Comparison of ENCODE assay signal across 8 cellular contexts in genomic region chr1:227789042-227789880, GRCh38. TPM values are rescaled to one million over a fixed set of nuclear protein-coding genes. Genes with fewer than 3 reads are reported as not detected.
A peak's percentile ranks its signal among the peaks of the same experiment; 100 is the strongest.
DNase-seq lines count a peak whose midpoint lies in the region; ATAC-seq and TF ChIP-seq lines count a peak whose summit lies in the region.

No MANE protein-coding gene starts in this region.

- H3K4me3 ChIP-seq in AG04449 (ENCODE audit: low read depth, low read length) (peak overlapping the region; percentile 80), HEK293 (ENCODE audit: low read depth, low read length) (peak overlapping the region; percentile 65; the same call in 1 of the 2 replicates), body of pancreas (no peak overlapping the region), mesodermal cell (ENCODE audit: extremely low read depth, insufficient read depth, low read length, poor library complexity, severe bottlenecking) (peak overlapping the region; percentile 44)

- CTCF ChIA-PET in AG04449 (lab: Yijun Ruan, JAX), result interaction anchor here (0.9 to 2.6 kb wide), 6 partner anchors 11 to 296 kb away, joined by 3 to 11 read pairs (median 4); no protein-coding TSS in a partner anchor
- CTCF ChIA-PET in HEK293 (lab: Yijun Ruan, JAX), result interaction anchor here (1.2 kb wide), 1 partner anchor 28 kb away, joined by 3 read pairs; no protein-coding TSS in a partner anchor

- peaks cover 3% of the 10 kb centered on the region; the same call in 1 of the 2 replicates for H3K4me1 ChIP-seq in HEK293 (ENCODE audit: control insufficient read depth, insufficient read depth, low read length)
- peaks cover 18% of the 10 kb centered on the region for H3K4me1 ChIP-seq in body of pancreas
- peaks cover 8% of the 10 kb centered on the region for H3K4me1 ChIP-seq in mesodermal cell (ENCODE audit: control insufficient read depth, insufficient read depth, low read length, poor library complexity, severe bottlenecking)

- TF ChIP-seq CTCF in AG04449 (IDR thresholded peaks at IDR 0.05; ENCODE audit: insufficient read depth, low read length, missing control alignments), result peak; percentile 42
- peak; percentile 69; the same call in 1 of the 2 replicates for TF ChIP-seq CTCF in HEK293 (tag by site-specific recombination; IDR thresholded peaks at IDR 0.05)
- peak in 1 of 7 experiments; percentile 8 for TF ChIP-seq CTCF in body of pancreas (IDR thresholded peaks at IDR 0.05)

- H3K9me3 ChIP-seq in HEK293 (ENCODE audit: control insufficient read depth, insufficient read depth, low read depth, low read length) (no peaks in the 10 kb centered on the region), body of pancreas (no peaks in the 10 kb centered on the region), mesodermal cell (ENCODE audit: control insufficient read depth, low read length) (no peaks in the 10 kb centered on the region)

- ATAC-seq in body of pancreas, result no peak
- no peak for ATAC-seq in GM18861 (IDR thresholded peaks at IDR 0.05; ENCODE audit: unreplicated experiment)

- H3K36me3 ChIP-seq in HEK293 (ENCODE audit: control insufficient read depth in 2 of 2, insufficient read depth in 1 of 2, low read length in 2 of 2) (no peaks in the 10 kb centered on the region), body of pancreas (replicated peaks in 1 of 2; ENCODE audit: insufficient read depth in 1 of 2, low read depth in 2 of 2) (no peaks in the 10 kb centered on the region), mesodermal cell (ENCODE audit: control insufficient read depth, insufficient read depth, low read length) (no peaks in the 10 kb centered on the region)

- intact Hi-C loops in body of pancreas (cut with DNase I), result no loop called here

- no peaks in the 10 kb centered on the region for H3K27me3 ChIP-seq in body of pancreas

- 74 to 76% methylated on average over 17 to 19 of the region's 19 CpGs for WGBS in body of pancreas, 2 donors
- WGBS in mesodermal cell (ENCODE audit: insufficient coverage in 2 of 2), 2 experiments, result 49 to 52% methylated on average over 16 of the region's 19 CpGs

- no peak overlapping the region for H3K27ac ChIP-seq in HEK293 (ENCODE audit: extremely low read depth, low read depth, low read length)
- H3K27ac ChIP-seq in body of pancreas, result peak overlapping the region in 3 of 4 donors; percentile 6 to 69 (median 52)
- H3K27ac ChIP-seq in mesodermal cell (ENCODE audit: low read depth, low read length, severe bottlenecking), result no peak overlapping the region

- DNase-seq in AG04449 (ENCODE audit: low read depth, low spot score), result no peak
- peak in 1 of 4 donors; percentile 48 for DNase-seq in body of pancreas
- DNase-seq in kidney tubule cell (ENCODE audit: low spot score), result no peak
- no peak for DNase-seq in SIG-M5 treated with dmso at 0.1 percent for 504 hours (lab: John Stamatoyannopoulos, UW; ENCODE audit: unreplicated experiment)
- no peak for DNase-seq in DMS153 (lab: John Stamatoyannopoulos, UW)

- TF ChIP-seq POLR2A in body of pancreas (IDR thresholded peaks at IDR 0.05), result no peak

- POLR2A ChIA-PET in AG04449 (lab: Yijun Ruan, JAX) (interaction anchor here (0.6 to 1.8 kb wide), 3 partner anchors 14 to 30 kb away, joined by 3 to 9 read pairs (median 6); no protein-coding TSS in a partner anchor), HEK293 (lab: Yijun Ruan, JAX) (no interaction called here)

TF ChIP-seq in HEK293, 187 proteins besides CTCF, POLR2A, EP300 and RAD21:
- TF ChIP-seq ZNF404 (tag by site-specific recombination; IDR thresholded peaks at IDR 0.05), result no peak
- TF ChIP-seq HOXD13 (CRISPR knock-in tag; IDR thresholded peaks at IDR 0.05; ENCODE audit: borderline replicate concordance), result 0 out of 2 replicates have a peak, but pooled peaks have one; percentile 25
- TF ChIP-seq ZNF175 (tag by site-specific recombination; IDR thresholded peaks at IDR 0.05), result no peak
- no peak for TF ChIP-seq ZXDB (tag by site-specific recombination; IDR thresholded peaks at IDR 0.05)
- no peak for TF ChIP-seq ZNF610 (tag by site-specific recombination; IDR thresholded peaks at IDR 0.05; ENCODE audit: borderline replicate concordance)
- TF ChIP-seq, protein P1, sequence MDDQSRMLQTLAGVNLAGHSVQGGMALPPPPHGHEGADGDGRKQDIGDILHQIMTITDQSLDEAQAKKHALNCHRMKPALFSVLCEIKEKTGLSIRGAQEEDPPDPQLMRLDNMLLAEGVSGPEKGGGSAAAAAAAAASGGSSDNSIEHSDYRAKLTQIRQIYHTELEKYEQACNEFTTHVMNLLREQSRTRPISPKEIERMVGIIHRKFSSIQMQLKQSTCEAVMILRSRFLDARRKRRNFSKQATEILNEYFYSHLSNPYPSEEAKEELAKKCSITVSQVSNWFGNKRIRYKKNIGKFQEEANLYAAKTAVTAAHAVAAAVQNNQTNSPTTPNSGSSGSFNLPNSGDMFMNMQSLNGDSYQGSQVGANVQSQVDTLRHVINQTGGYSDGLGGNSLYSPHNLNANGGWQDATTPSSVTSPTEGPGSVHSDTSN (CRISPR knock-in tag; IDR thresholded peaks at IDR 0.05), result no peak
- TF ChIP-seq ZBTB17 (tag by site-specific recombination; IDR thresholded peaks at IDR 0.05), result peak; percentile 7; the same call in 1 of the 2 replicates

RNA-seq across cellular contexts. Expression of gene PRSS38, which starts 26.2 kb away (rescaled TPM):
- not detected for total RNA-seq in body of pancreas
- polyA plus RNA-seq in mesodermal cell (2013, experiment 1 of 2), result not detected
- polyA plus RNA-seq in mesodermal cell (2013, experiment 2 of 2), result not detected

RNA-seq across cellular contexts. Expression of gene SNAP47, which starts 54.0 kb away (rescaled TPM):
- total RNA-seq in body of pancreas, result 10 to 100 TPM; 35.5 to 49.4 TPM
- polyA plus RNA-seq in mesodermal cell (2013, experiment 1 of 2), result 34.9 TPM
- polyA plus RNA-seq in mesodermal cell (2013, experiment 2 of 2), result 30.3 TPM

RNA-seq across cellular contexts. Expression of gene JMJD4, which starts 54.2 kb away (rescaled TPM):
- 10 to 100 TPM; 13.2 to 15.3 TPM for total RNA-seq in body of pancreas
- 12.1 TPM for polyA plus RNA-seq in mesodermal cell (2013, experiment 1 of 2)
- 12.1 TPM for polyA plus RNA-seq in mesodermal cell (2013, experiment 2 of 2)

Comparison
In these comparisons a context has a peak if more than half of its experiments do, and no peak if none do; other contexts are left out.
1. H3K4me3 ChIP-seq: peak in AG04449 (single experiment), HEK293 (single experiment) and mesodermal cell (single experiment); none in body of pancreas (0 of 2).
2. H3K27ac ChIP-seq: peak in body of pancreas (3 of 4); none in HEK293 (single experiment) and mesodermal cell (single experiment).